Comparison of ENCODE assay signal across 20 cellular contexts in genomic region chr6:54694928-54695532, GRCh38.
DNase-seq lines count a peak whose midpoint lies in the region; ATAC-seq, FAIRE-seq and TF ChIP-seq lines count a peak whose summit lies in the region.
"Had no signal": no experiment of that assay in that cellular context is flagged by ENCODE, and none has a peak within 500 bp of the region (broad histone marks: within the 10 kb centered on the region; RNA-seq: fewer than 3 reads in every experiment).

No MANE protein-coding gene starts in this region.

- H3K4me1 ChIP-seq in HEK293 (ENCODE audit: control insufficient read depth, insufficient read depth, low read length) (peaks cover 16% of the 10 kb centered on the region), PC-3 (ENCODE audit: insufficient read depth, low read length) (peaks cover 37% of the 10 kb centered on the region)

- no peak overlapping the region for H3K27ac ChIP-seq in HEK293 (ENCODE audit: extremely low read depth, low read depth, low read length)
- H3K27ac ChIP-seq in PC-3 (ENCODE audit: low read length): no peak overlapping the region

- H3K9ac ChIP-seq in PC-3 (ENCODE audit: low read length): no peak overlapping the region

- DNase-seq in PC-3 (peak; percentile 66), NCI-H1436 treated with DMSO at 0.1 percent for 48 hours (lab: John Stamatoyannopoulos, UW) (no peak)
- DNase-seq: 8988T; C1 segment of cervical spinal cord; Calu3; CD4-positive, alpha-beta memory T cell; COR-L47; DMS153; DND-41; GDM1; H9; HFFc6 had no signal

- no TSS peak for BruUV-seq in PC-3 (replicated peaks; lab: Mats Ljungman, UMichigan)

- H3K36me3 ChIP-seq in HEK293 (ENCODE audit: control insufficient read depth in 2 of 2, insufficient read depth in 1 of 2, low read length in 2 of 2): no peaks in the 10 kb centered on the region
- H3K36me3 ChIP-seq in PC-3 (ENCODE audit: low read depth, low read length): no peaks in the 10 kb centered on the region

- no peaks in the 10 kb centered on the region for H3K9me2 ChIP-seq in PC-3 (replicated peaks; ENCODE audit: low read length)

- H3K27me3 ChIP-seq in PC-3 (ENCODE audit: low read length): no peaks in the 10 kb centered on the region

- no peak overlapping the region for H3K4me2 ChIP-seq in PC-3 (ENCODE audit: low read length)
- H3K4me2 ChIP-seq: GM23338 had no signal

- POLR2A ChIA-PET in HEK293 (lab: Yijun Ruan, JAX): no interaction called here
- POLR2A ChIA-PET in PC-3 (lab: Charles Lee; ENCODE audit: unreplicated experiment): no interaction called here

- CTCF ChIA-PET in HEK293 (lab: Yijun Ruan, JAX) (interaction anchor here (0.9 to 1.8 kb wide), 7 partner anchors 12 to 374 kb away, joined by 3 to 7 read pairs (median 3); no protein-coding TSS in a partner anchor), PC-3 (lab: Charles Lee) (no interaction called here)

- peak; percentile 52 for FAIRE-seq in A204.1 (lab: Jason Lieb, UNC)
- FAIRE-seq: GM12878, GM18507 had no signal

- H3F3A ChIP-seq in PC-3 (ENCODE audit: low read length, unreplicated experiment): no peaks in the 10 kb centered on the region

- no peak overlapping the region for H3K4me3 ChIP-seq in HEK293 (ENCODE audit: low read depth, low read length)
- H3K4me3 ChIP-seq in PC-3 (ENCODE audit: low read length): no peak overlapping the region
- H3K4me3 ChIP-seq: GM12878, GM23338 had no signal

- H4K20me1 ChIP-seq in PC-3 (ENCODE audit: low read length): no peaks in the 10 kb centered on the region

- H2AFZ ChIP-seq in PC-3 (ENCODE audit: low read length): no peak overlapping the region
- H2AFZ ChIP-seq: GM23338 had no signal

- peak; percentile 74 for ATAC-seq in PC-3
- no peak for ATAC-seq in HG03520 (IDR thresholded peaks at IDR 0.05; ENCODE audit: unreplicated experiment)
- ATAC-seq in GM18498 (IDR thresholded peaks at IDR 0.05; ENCODE audit: unreplicated experiment): no peak
- ATAC-seq: GM12878, GM23338, HCT116 had no signal

- intact Hi-C loops in PC-3 (cut with micrococcal nuclease): loop anchor here (5.0 kb wide), 1 partner anchor 232 kb away; no protein-coding TSS in a partner anchor

- H3K9me3 ChIP-seq in HEK293 (ENCODE audit: control insufficient read depth, insufficient read depth, low read depth, low read length) (no peaks in the 10 kb centered on the region), PC-3 (ENCODE audit: low read length) (no peaks in the 10 kb centered on the region)

- TF ChIP-seq CTCF in HEK293 (tag by site-specific recombination; IDR thresholded peaks at IDR 0.05): no peak
- no peak for TF ChIP-seq CTCF in PC-3 (conservative IDR thresholded peaks at IDR 0.05; ENCODE audit: low read depth, low read length)

- H3K79me2 ChIP-seq in PC-3 (ENCODE audit: low read length): no peaks in the 10 kb centered on the region

TF ChIP-seq in HEK293, 187 proteins besides CTCF, POLR2A, EP300 and RAD21:
- TF ChIP-seq ZNF549 (tag by site-specific recombination; IDR thresholded peaks at IDR 0.05) (peak; percentile 41; the same call in 1 of the 2 replicates), ZNF132 (tag by site-specific recombination; IDR thresholded peaks at IDR 0.05; ENCODE audit: borderline replicate concordance) (no peak), SCRT1 (tag by site-specific recombination; IDR thresholded peaks at IDR 0.05; ENCODE audit: borderline replicate concordance) (no peak), ZNF214 (tag by site-specific recombination; IDR thresholded peaks at IDR 0.05; ENCODE audit: borderline replicate concordance) (no peak), ZNF114 (tag by site-specific recombination; IDR thresholded peaks at IDR 0.05) (no peak), ZNF223 (tag by site-specific recombination; IDR thresholded peaks at IDR 0.05) (no peak)
- TF ChIP-seq, protein P1, sequence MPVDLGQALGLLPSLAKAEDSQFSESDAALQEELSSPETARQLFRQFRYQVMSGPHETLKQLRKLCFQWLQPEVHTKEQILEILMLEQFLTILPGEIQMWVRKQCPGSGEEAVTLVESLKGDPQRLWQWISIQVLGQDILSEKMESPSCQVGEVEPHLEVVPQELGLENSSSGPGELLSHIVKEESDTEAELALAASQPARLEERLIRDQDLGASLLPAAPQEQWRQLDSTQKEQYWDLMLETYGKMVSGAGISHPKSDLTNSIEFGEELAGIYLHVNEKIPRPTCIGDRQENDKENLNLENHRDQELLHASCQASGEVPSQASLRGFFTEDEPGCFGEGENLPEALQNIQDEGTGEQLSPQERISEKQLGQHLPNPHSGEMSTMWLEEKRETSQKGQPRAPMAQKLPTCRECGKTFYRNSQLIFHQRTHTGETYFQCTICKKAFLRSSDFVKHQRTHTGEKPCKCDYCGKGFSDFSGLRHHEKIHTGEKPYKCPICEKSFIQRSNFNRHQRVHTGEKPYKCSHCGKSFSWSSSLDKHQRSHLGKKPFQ (tag by site-specific recombination; IDR thresholded peaks at IDR 0.05): 0 out of 2 replicates have a peak, but pooled peaks have one; percentile 31
- TF ChIP-seq, protein P2, sequence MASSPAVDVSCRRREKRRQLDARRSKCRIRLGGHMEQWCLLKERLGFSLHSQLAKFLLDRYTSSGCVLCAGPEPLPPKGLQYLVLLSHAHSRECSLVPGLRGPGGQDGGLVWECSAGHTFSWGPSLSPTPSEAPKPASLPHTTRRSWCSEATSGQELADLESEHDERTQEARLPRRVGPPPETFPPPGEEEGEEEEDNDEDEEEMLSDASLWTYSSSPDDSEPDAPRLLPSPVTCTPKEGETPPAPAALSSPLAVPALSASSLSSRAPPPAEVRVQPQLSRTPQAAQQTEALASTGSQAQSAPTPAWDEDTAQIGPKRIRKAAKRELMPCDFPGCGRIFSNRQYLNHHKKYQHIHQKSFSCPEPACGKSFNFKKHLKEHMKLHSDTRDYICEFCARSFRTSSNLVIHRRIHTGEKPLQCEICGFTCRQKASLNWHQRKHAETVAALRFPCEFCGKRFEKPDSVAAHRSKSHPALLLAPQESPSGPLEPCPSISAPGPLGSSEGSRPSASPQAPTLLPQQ (tag by site-specific recombination; IDR thresholded peaks at IDR 0.05): no peak
TF ChIP-seq in HEK293: peak in this region for 2.
